Comparison of ENCODE assay signal across 29 cellular contexts in genomic region chr11:88106685-88107084, GRCh38.
"Had no signal": no experiment of that assay in that cellular context is flagged by ENCODE, and none has a peak within 500 bp of the region (broad histone marks: within the 10 kb centered on the region; RNA-seq: fewer than 3 reads in every experiment).

No MANE protein-coding gene starts in this region.

- H3K36me3 ChIP-seq: left lung, lower lobe of right lung, pancreas, prostate gland, stomach, thyroid gland, transverse colon, upper lobe of left lung had no signal

- H3K4me3 ChIP-seq: left lung, lower lobe of right lung, pancreas, prostate gland, skin epidermis, stomach, testis, thyroid gland, transverse colon, upper lobe of left lung had no signal

- H3K36me3 Mint-ChIP-seq: naive B cell; stimulated activated naive B cell treated with anti-CD40 and anti-IgM and Interleukin-4, amounts not matched to agents 10 μg/mL and 1 μg/mL and 100 μg/mL, for 72 hours had no signal

- H3K9me3 ChIP-seq: left lung, lower lobe of right lung, pancreas, prostate gland, testis, thyroid gland, transverse colon had no signal

- H3K4me1 Mint-ChIP-seq: immature natural killer cell; naive B cell; natural killer cell; stimulated activated naive B cell treated with anti-CD40 and anti-IgM and Interleukin-4, amounts not matched to agents 10 μg/mL and 1 μg/mL and 100 μg/mL, for 72 hours had no signal

- H3K27ac Mint-ChIP-seq: natural killer cell; stimulated activated naive B cell treated with anti-CD40 and anti-IgM and Interleukin-4, amounts not matched to agents 10 μg/mL and 1 μg/mL and 100 μg/mL, for 72 hours had no signal

- H3K27ac ChIP-seq: left lung, lower lobe of right lung, pancreas, prostate gland, skin epidermis, stomach, testis, thyroid gland, transverse colon, upper lobe of left lung had no signal

- H3K4me1 ChIP-seq: left lung, lower lobe of right lung, prostate gland, testis, thyroid gland had no signal

- DNase-seq: hypothalamus; immature natural killer cell; kidney; left colon; left lung; lower lobe of right lung; mammary epithelial cell; mesenchymal stem cell; naive B cell; natural killer cell; nucleus accumbens; pancreas; posterior cingulate gyrus; retina; right cardiac atrium; stimulated activated CD4-positive, alpha-beta T cell treated with anti-CD3 and anti-CD28 coated beads, Interleukin-12 subunit alpha, Interleukin-12 subunit beta, amount 100 ng/mL, for 4 hours; stimulated activated CD4-positive, alpha-beta T cell treated with anti-CD3 and anti-CD28 coated beads, Interleukin-15, amount 100 ng/mL, for 24 hours; stimulated activated CD4-positive, alpha-beta T cell treated with anti-CD3 and anti-CD28 coated beads, Interleukin-2, amount 100 ng/mL, for 24 hours; stimulated activated CD4-positive, alpha-beta T cell treated with anti-CD3 and anti-CD28 coated beads, Interleukin-4, amount 100 ng/mL, for 1 hour; stimulated activated naive B cell treated with anti-CD40 and anti-IgM and Interleukin-4, amounts not matched to agents 10 μg/mL and 1 μg/mL and 100 μg/mL, for 72 hours; stimulated activated naive CD8-positive, alpha-beta T cell treated with anti-CD3 and anti-CD28 coated beads, Interleukin-15, Interleukin-2, amounts not matched to agents 100 U/mL and 50 U/mL, for 24 hours; stomach; testis; thyroid gland; transverse colon; upper lobe of left lung had no signal

- H3K9me3 Mint-ChIP-seq: natural killer cell had no signal

- H3K27me3 Mint-ChIP-seq: naive B cell; stimulated activated naive B cell treated with anti-CD40 and anti-IgM and Interleukin-4, amounts not matched to agents 10 μg/mL and 1 μg/mL and 100 μg/mL, for 72 hours had no signal

- H3K4me3 Mint-ChIP-seq: immature natural killer cell; naive B cell; natural killer cell; neural crest cell; stimulated activated naive B cell treated with anti-CD40 and anti-IgM and Interleukin-4, amounts not matched to agents 10 μg/mL and 1 μg/mL and 100 μg/mL, for 72 hours had no signal

- H3K27me3 ChIP-seq: left lung, pancreas, stomach, testis, thyroid gland, transverse colon, upper lobe of left lung had no signal
